8 cellular contexts compared by ENCODE assay signal in the genomic region with DNA sequence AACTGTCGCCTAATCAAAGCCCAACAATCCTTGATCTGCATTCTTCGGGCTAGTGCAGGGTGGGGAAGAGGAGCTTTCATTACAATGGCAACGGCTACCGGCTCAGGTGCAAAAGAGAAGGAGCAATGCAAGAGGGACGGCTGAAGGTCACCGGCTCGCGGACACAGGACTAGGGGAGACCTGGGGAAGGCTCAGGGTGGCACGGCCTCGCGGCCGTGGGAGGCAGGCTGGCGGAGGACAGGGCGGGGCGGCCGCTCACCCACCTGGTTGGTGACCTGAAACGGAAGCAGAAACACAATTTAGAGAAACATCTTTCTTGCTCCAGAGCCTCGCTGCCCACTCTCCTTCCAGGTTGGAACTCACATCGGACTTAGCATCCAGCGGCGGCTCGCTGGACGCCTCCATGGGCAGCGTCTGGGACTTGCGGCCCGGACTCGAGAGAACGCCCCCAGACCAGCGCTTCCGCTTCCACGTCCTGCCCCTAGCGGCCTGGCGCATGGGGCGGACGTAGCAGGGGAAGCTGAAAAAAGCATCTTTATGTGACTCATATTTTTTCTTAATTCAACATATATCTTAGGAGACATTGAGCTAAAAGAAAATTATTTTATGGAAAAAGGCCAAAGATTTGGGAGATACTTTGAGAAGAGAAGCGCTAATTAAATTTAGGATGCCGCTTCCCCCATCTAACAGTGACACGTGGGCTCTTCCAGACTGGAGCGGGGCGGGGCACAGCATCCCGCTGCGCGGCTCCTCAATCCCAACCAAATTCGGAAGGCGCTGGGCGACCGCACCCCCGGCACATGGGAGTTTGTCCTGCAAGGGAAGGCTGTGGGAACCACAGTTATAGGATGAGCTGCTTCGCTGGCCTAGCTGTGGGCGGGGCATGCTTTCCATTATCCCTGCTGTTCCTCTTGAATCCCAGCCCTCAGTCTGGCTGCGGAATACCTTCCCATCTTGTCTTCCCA. TPM values are rescaled to one million over a fixed set of nuclear protein-coding genes. Genes with fewer than 3 reads are reported as not detected.
DNase-seq lines count a peak whose midpoint lies in the region; TF ChIP-seq lines count a peak whose summit lies in the region.

A gene (minus strand): TSS at position 441 of the 965 bp plus-strand sequence. CDS start 36 bp downstream, at position 405.

- H3K9me3 ChIP-seq in thymus (ENCODE audit: control insufficient read depth) = no peaks in the 10 kb centered on the region

- H3K36me3 ChIP-seq in thymus (ENCODE audit: control insufficient read depth, insufficient read depth) = no peaks in the 10 kb centered on the region

- peak; percentile 93 for TF ChIP-seq POLR2A in GM10847 (IDR thresholded peaks at IDR 0.05; ENCODE audit: extremely low read depth, insufficient read length)

- peaks cover 3% of the 10 kb centered on the region for H3K4me1 ChIP-seq in thymus (ENCODE audit: control insufficient read depth, insufficient read depth, low read length)

- H3K4me3 Mint-ChIP-seq in HFFc6 (peak within 1 kb of the TSS; percentile 99), glutamatergic neuron (ENCODE audit: unreplicated experiment) (peak within 1 kb of the TSS; percentile 100), osteocyte (ENCODE audit: unreplicated experiment) (peak within 1 kb of the TSS; percentile 99)
- peak within 1 kb of the TSS; percentile 99 for H3K4me3 Mint-ChIP-seq in activated naive CD8-positive, alpha-beta T cell treated with anti-CD3 and anti-CD28 coated beads for 36 hours

- H3K4me1 Mint-ChIP-seq in HFFc6 (ENCODE audit: low read depth) (peaks cover 64% of the 10 kb centered on the region), glutamatergic neuron (ENCODE audit: low read depth, unreplicated experiment) (peaks cover 7% of the 10 kb centered on the region), osteocyte (ENCODE audit: unreplicated experiment) (peaks cover 20% of the 10 kb centered on the region)
- peaks cover 28% of the 10 kb centered on the region for H3K4me1 Mint-ChIP-seq in activated naive CD8-positive, alpha-beta T cell treated with anti-CD3 and anti-CD28 coated beads for 36 hours

- peak within 1 kb of the TSS; percentile 53 for H3K27ac ChIP-seq in thymus (ENCODE audit: low read depth)

- H3K9me3 Mint-ChIP-seq in HFFc6 (no peaks in the 10 kb centered on the region), glutamatergic neuron (ENCODE audit: unreplicated experiment) (peaks cover 5% of the 10 kb centered on the region), osteocyte (ENCODE audit: unreplicated experiment) (no peaks in the 10 kb centered on the region)
- H3K9me3 Mint-ChIP-seq in activated naive CD8-positive, alpha-beta T cell treated with anti-CD3 and anti-CD28 coated beads for 36 hours = no peaks in the 10 kb centered on the region

- TF ChIP-seq CTCF in HFFc6 (IDR thresholded peaks at IDR 0.05) = peak; percentile 87
- peak; percentile 79 for TF ChIP-seq CTCF in glutamatergic neuron (IDR thresholded peaks at IDR 0.05; ENCODE audit: partially characterized antibody, unreplicated experiment)
- peak; percentile 35 for TF ChIP-seq CTCF in osteocyte (IDR thresholded peaks at IDR 0.05)

- no peaks in the 10 kb centered on the region for H3K27me3 ChIP-seq in thymus (ENCODE audit: control insufficient read depth, insufficient read depth)

- peak within 1 kb of the TSS; percentile 99 for H3K27ac Mint-ChIP-seq in HFFc6
- peak within 1 kb of the TSS; percentile 93 for H3K27ac Mint-ChIP-seq in activated naive CD8-positive, alpha-beta T cell treated with anti-CD3 and anti-CD28 coated beads for 36 hours
- H3K27ac Mint-ChIP-seq in glutamatergic neuron (ENCODE audit: unreplicated experiment) = peak within 1 kb of the TSS; percentile 92
- H3K27ac Mint-ChIP-seq in osteocyte (ENCODE audit: unreplicated experiment) = peak within 1 kb of the TSS; percentile 95

- DNase-seq in HFFc6 (peak; percentile 87), NAMALWA (ENCODE audit: low spot score) (peak; percentile 89), SKM-1 treated with dmso at 0.1 percent for 144 hours (lab: John Stamatoyannopoulos, UW; ENCODE audit: unreplicated experiment) (peak; percentile 83), glutamatergic neuron (peak; percentile 82), osteocyte (ENCODE audit: extremely low spot score, unreplicated experiment) (peak; percentile 90)
- peak; percentile 74 for DNase-seq in activated naive CD8-positive, alpha-beta T cell treated with anti-CD3 and anti-CD28 coated beads for 36 hours

- H3K27me3 Mint-ChIP-seq in HFFc6 (ENCODE audit: insufficient read depth) (peaks cover 3% of the 10 kb centered on the region; the same call in 1 of the 2 replicates), glutamatergic neuron (ENCODE audit: unreplicated experiment) (no peaks in the 10 kb centered on the region), osteocyte (ENCODE audit: unreplicated experiment) (no peaks in the 10 kb centered on the region)
- no peaks in the 10 kb centered on the region for H3K27me3 Mint-ChIP-seq in activated naive CD8-positive, alpha-beta T cell treated with anti-CD3 and anti-CD28 coated beads for 36 hours

- WGBS in thymus = under 1% methylated on average over 51 of the region's 51 CpGs

- peak within 1 kb of the TSS; percentile 87 for H3K4me3 ChIP-seq in thymus (ENCODE audit: low read length)

- peaks cover 29% of the 10 kb centered on the region for H3K36me3 Mint-ChIP-seq in HFFc6 (ENCODE audit: low read depth)
- H3K36me3 Mint-ChIP-seq in activated naive CD8-positive, alpha-beta T cell treated with anti-CD3 and anti-CD28 coated beads for 36 hours = peaks cover 9% of the 10 kb centered on the region
- no peaks in the 10 kb centered on the region for H3K36me3 Mint-ChIP-seq in glutamatergic neuron (ENCODE audit: unreplicated experiment)
- peaks cover 7% of the 10 kb centered on the region for H3K36me3 Mint-ChIP-seq in osteocyte (ENCODE audit: unreplicated experiment)

RNA-seq across cellular contexts. Expression of the gene that starts here (rescaled TPM):
- total RNA-seq in HFFc6 (2021; fragmentation: NEBNext Ultra II Directional; extraction: Animal tissue kit (Norgen Biotek cat#: 25700)) = 100 to 1,000 TPM; 142 to 177 (median 152) TPM
- total RNA-seq in activated naive CD8-positive, alpha-beta T cell treated with anti-CD3 and anti-CD28 coated beads for 36 hours = 10 to 100 TPM; 94.1 to 98.1 TPM
- 109 TPM for total RNA-seq in glutamatergic neuron (ENCODE audit: unreplicated experiment)
- total RNA-seq in osteocyte = 122 and 124 TPM in 2 replicates
- 354 TPM for polyA plus RNA-seq in thymus

Comparison
In these comparisons a context has a peak if more than half of its experiments do, and no peak if none do; other contexts are left out.
1. Peak in every context shown above with its lines: DNase-seq, H3K4me3 ChIP-seq and H3K27ac ChIP-seq.
2. CTCF ChIP-seq: peak in every context shown above with its lines; median percentile 87 in HFFc6; 79 in glutamatergic neuron; 35 in osteocyte.